In the genomic region with DNA sequence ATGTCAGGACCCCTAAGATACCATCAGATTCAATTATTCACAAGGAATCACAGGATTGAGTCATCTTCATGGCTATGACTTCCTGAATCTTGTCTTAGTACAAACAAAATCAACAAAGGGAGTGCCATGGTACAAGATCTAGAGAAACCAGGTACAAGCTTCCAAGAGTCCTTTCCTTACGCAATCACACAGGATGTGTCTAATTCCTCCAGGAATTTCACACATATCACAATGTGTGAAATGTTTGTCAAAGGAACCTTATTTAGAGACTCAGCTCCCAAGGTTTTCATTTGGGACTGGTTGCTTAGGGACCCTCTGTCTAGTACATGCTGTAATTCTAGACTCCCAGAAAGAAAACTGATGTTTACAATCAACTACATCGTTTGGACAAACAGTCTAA, we compare ENCODE assay signal across 18 cellular contexts.
DNase-seq lines count a peak whose midpoint lies in the region; ATAC-seq and TF ChIP-seq lines count a peak whose summit lies in the region.
"Had no signal": no experiment of that assay in that cellular context is flagged by ENCODE, and none has a peak within 500 bp of the region (broad histone marks: within the 10 kb centered on the region; RNA-seq: fewer than 3 reads in every experiment).

No MANE protein-coding gene starts in this region.

- H3K14ac ChIP-seq in mesenchymal stem cell (ENCODE audit: low read length in 2 of 2), result no peak overlapping the region

- TF ChIP-seq CTCF in PC-3 (conservative IDR thresholded peaks at IDR 0.05; ENCODE audit: low read depth, low read length) (no peak), endothelial cell (IDR thresholded peaks at IDR 0.05; ENCODE audit: unreplicated experiment) (no peak)

- H3K27me3 ChIP-seq in PC-3 (ENCODE audit: low read length) (no peaks in the 10 kb centered on the region), mesenchymal stem cell (ENCODE audit: control insufficient read depth in 1 of 2, insufficient read depth in 1 of 2, low read length in 2 of 2) (no peaks in the 10 kb centered on the region)
- H3K27me3 ChIP-seq: ovary had no signal

- BruUV-seq in PC-3 (replicated peaks; lab: Mats Ljungman, UMichigan), result no TSS peak

- no peak overlapping the region for H2AK5ac ChIP-seq in mesenchymal stem cell (ENCODE audit: low read length, severe bottlenecking)

- H3K9me3 Mint-ChIP-seq in endothelial cell (ENCODE audit: unreplicated experiment), result no peaks in the 10 kb centered on the region
- H3K9me3 Mint-ChIP-seq in activated CD4-positive, alpha-beta T cell treated with anti-CD3 and anti-CD28 coated beads, Interleukin-2, amount 10 ng/mL, durations not matched to agents 24 days and 14 days, result no peaks in the 10 kb centered on the region
- no peaks in the 10 kb centered on the region for H3K9me3 Mint-ChIP-seq in T-cell
- H3K9me3 Mint-ChIP-seq: activated naive CD4-positive, alpha-beta T cell treated with anti-CD3 and anti-CD28 coated beads, Interleukin-2, amount 50 U/mL, for 24 hours; stimulated activated naive CD8-positive, alpha-beta T cell treated with anti-CD3 and anti-CD28 coated beads, Interleukin-15, amount 100 ng/mL, for 72 hours had no signal

- H3K36me3 Mint-ChIP-seq in endothelial cell (ENCODE audit: low read depth, unreplicated experiment) (no peaks in the 10 kb centered on the region), T-cell (peaks cover 40% of the 10 kb centered on the region)
- H3K36me3 Mint-ChIP-seq in activated CD4-positive, alpha-beta T cell treated with anti-CD3 and anti-CD28 coated beads, Interleukin-2, amount 10 ng/mL, durations not matched to agents 24 days and 14 days (ENCODE audit: low read depth), result peaks cover 8% of the 10 kb centered on the region

- no peak overlapping the region for H2BK12ac ChIP-seq in mesenchymal stem cell (ENCODE audit: low read length in 2 of 2)

- H4K91ac ChIP-seq in mesenchymal stem cell (ENCODE audit: low read length), result no peak overlapping the region

- no peak overlapping the region for H4K8ac ChIP-seq in mesenchymal stem cell (ENCODE audit: low read length)

- no peak overlapping the region for H3K18ac ChIP-seq in mesenchymal stem cell (ENCODE audit: low read depth in 1 of 2, low read length in 2 of 2)

- H2AFZ ChIP-seq in PC-3 (ENCODE audit: low read length), result no peak overlapping the region
- no peak overlapping the region for H2AFZ ChIP-seq in mesenchymal stem cell (ENCODE audit: low read depth, low read length)

- H3K4me2 ChIP-seq in PC-3 (ENCODE audit: low read length) (peak overlapping the region; percentile 25), mesenchymal stem cell (ENCODE audit: low read length, poor library complexity, severe bottlenecking) (no peak overlapping the region)

- peaks cover 25% of the 10 kb centered on the region for H3K4me1 ChIP-seq in PC-3 (ENCODE audit: insufficient read depth, low read length)
- H3K4me1 ChIP-seq in mesenchymal stem cell (ENCODE audit: control insufficient read depth, insufficient read depth, low read depth, low read length), result no peaks in the 10 kb centered on the region

- H3K4me3 Mint-ChIP-seq in endothelial cell (ENCODE audit: unreplicated experiment), result no peak overlapping the region
- H3K4me3 Mint-ChIP-seq in activated CD4-positive, alpha-beta T cell treated with anti-CD3 and anti-CD28 coated beads, Interleukin-2, amount 10 ng/mL, durations not matched to agents 24 days and 14 days, result no peak overlapping the region
- H3K4me3 Mint-ChIP-seq in T-cell, result no peak overlapping the region
- H3K4me3 Mint-ChIP-seq: activated naive CD4-positive, alpha-beta T cell treated with anti-CD3 and anti-CD28 coated beads, Interleukin-2, amount 50 U/mL, for 24 hours; B cell; stimulated activated naive CD8-positive, alpha-beta T cell treated with anti-CD3 and anti-CD28 coated beads, Interleukin-15, amount 100 ng/mL, for 72 hours had no signal

- H3K4ac ChIP-seq in mesenchymal stem cell (ENCODE audit: low read depth in 1 of 2, low read length in 2 of 2), result no peak overlapping the region

- H3K27ac Mint-ChIP-seq in endothelial cell (ENCODE audit: unreplicated experiment) (peak overlapping the region; percentile 74), T-cell (no peak overlapping the region)
- H3K27ac Mint-ChIP-seq in activated CD4-positive, alpha-beta T cell treated with anti-CD3 and anti-CD28 coated beads, Interleukin-2, amount 10 ng/mL, durations not matched to agents 24 days and 14 days, result no peak overlapping the region
- H3K27ac Mint-ChIP-seq: activated naive CD4-positive, alpha-beta T cell treated with anti-CD3 and anti-CD28 coated beads, Interleukin-2, amount 50 U/mL, for 24 hours; B cell; stimulated activated naive CD8-positive, alpha-beta T cell treated with anti-CD3 and anti-CD28 coated beads, Interleukin-15, amount 100 ng/mL, for 72 hours had no signal

- no peak overlapping the region for H3K23ac ChIP-seq in mesenchymal stem cell (ENCODE audit: low read length in 2 of 2)

- H4K20me1 ChIP-seq in PC-3 (ENCODE audit: low read length), result no peaks in the 10 kb centered on the region

- CTCF ChIA-PET in PC-3 (lab: Charles Lee), result no interaction called here
- CTCF ChIA-PET in T-cell (lab: Charles Lee), result no interaction called here

- POLR2A ChIA-PET in PC-3 (lab: Charles Lee; ENCODE audit: unreplicated experiment), result no interaction called here
- POLR2A ChIA-PET in T-cell (lab: Charles Lee), result no interaction called here

- intact Hi-C loops in PC-3 (cut with micrococcal nuclease), result no loop called here
- intact Hi-C loops in activated CD4-positive, alpha-beta T cell treated with anti-CD3 and anti-CD28 coated beads, Interleukin-2, amount 10 ng/mL, durations not matched to agents 24 days and 14 days (cut with micrococcal nuclease), result no loop called here

- H3K4me3 ChIP-seq in PC-3 (ENCODE audit: low read length) (no peak overlapping the region), mesenchymal stem cell (ENCODE audit: insufficient read depth in 1 of 2, low read depth in 1 of 2, low read length in 2 of 2) (no peak overlapping the region)
- H3K4me3 ChIP-seq: ovary had no signal

- H2BK120ac ChIP-seq in mesenchymal stem cell (ENCODE audit: low read depth, low read length), result no peak overlapping the region

- H3K36me3 ChIP-seq in PC-3 (ENCODE audit: low read depth, low read length) (no peaks in the 10 kb centered on the region), mesenchymal stem cell (ENCODE audit: control insufficient read depth in 1 of 2, insufficient read depth in 2 of 2, low read depth in 1 of 2, low read length in 2 of 2) (no peaks in the 10 kb centered on the region)
- H3K36me3 ChIP-seq: ovary had no signal

- H3K27me3 Mint-ChIP-seq in endothelial cell (ENCODE audit: unreplicated experiment) (peaks cover 2% of the 10 kb centered on the region), T-cell (no peaks in the 10 kb centered on the region)
- H3K27me3 Mint-ChIP-seq in activated CD4-positive, alpha-beta T cell treated with anti-CD3 and anti-CD28 coated beads, Interleukin-2, amount 10 ng/mL, durations not matched to agents 24 days and 14 days, result no peaks in the 10 kb centered on the region
- H3K27me3 Mint-ChIP-seq: activated naive CD4-positive, alpha-beta T cell treated with anti-CD3 and anti-CD28 coated beads, Interleukin-2, amount 50 U/mL, for 24 hours; B cell; stimulated activated naive CD8-positive, alpha-beta T cell treated with anti-CD3 and anti-CD28 coated beads, Interleukin-15, amount 100 ng/mL, for 72 hours had no signal

- no peaks in the 10 kb centered on the region for H3K79me2 ChIP-seq in PC-3 (ENCODE audit: low read length)

- no peaks in the 10 kb centered on the region for H3F3A ChIP-seq in PC-3 (ENCODE audit: low read length, unreplicated experiment)

- H3K9me3 ChIP-seq in PC-3 (ENCODE audit: low read length), result no peaks in the 10 kb centered on the region
- H3K9me3 ChIP-seq in mesenchymal stem cell (ENCODE audit: control insufficient read depth, low read length), result no peaks in the 10 kb centered on the region
- H3K9me3 ChIP-seq: ovary had no signal

- H2BK15ac ChIP-seq in mesenchymal stem cell (ENCODE audit: low read depth, poor library complexity, severe bottlenecking), result no peak overlapping the region

- H3K27ac ChIP-seq in PC-3 (ENCODE audit: low read length), result peak overlapping the region; percentile 80
- no peak overlapping the region for H3K27ac ChIP-seq in mesenchymal stem cell (ENCODE audit: low read length, poor library complexity, severe bottlenecking)
- H3K27ac ChIP-seq: ovary had no signal

- peak; percentile 11 for DNase-seq in GM04503 (ENCODE audit: low read depth)
- DNase-seq in PC-3, result peak; percentile 83
- DNase-seq in endothelial cell (ENCODE audit: low spot score), result no peak
- DNase-seq in mesenchymal stem cell, result peak; percentile 22
- DNase-seq in Kasumi-1 (lab: John Stamatoyannopoulos, UW), result no peak
- DNase-seq in stimulated activated CD4-positive, alpha-beta T cell treated with anti-CD3 and anti-CD28 coated beads, Interleukin-15, amount 100 ng/mL, for 24 hours, result no peak
- no peak for DNase-seq in activated CD4-positive, alpha-beta T cell treated with anti-CD3 and anti-CD28 coated beads, Interleukin-2, amount 10 ng/mL, durations not matched to agents 24 days and 14 days
- DNase-seq in T-cell, result no peak
- DNase-seq: head of caudate nucleus; kidney; NCI-H1694; NCI-H774; ovary; SHP77; stimulated activated naive CD8-positive, alpha-beta T cell treated with anti-CD3 and anti-CD28 coated beads, Interleukin-15, amount 100 ng/mL, for 72 hours; T-helper 2 cell had no signal

- ATAC-seq in PC-3, result peak; percentile 91
- no peak for ATAC-seq in T-cell (replicated peaks in 1 of 4)
- ATAC-seq: stimulated activated naive CD8-positive, alpha-beta T cell treated with anti-CD3 and anti-CD28 coated beads, Interleukin-15, amount 100 ng/mL, for 72 hours had no signal

- H3K9me2 ChIP-seq in PC-3 (replicated peaks; ENCODE audit: low read length), result no peaks in the 10 kb centered on the region

- H2BK5ac ChIP-seq in mesenchymal stem cell (ENCODE audit: low read depth, low read length, poor library complexity, severe bottlenecking), result no peak overlapping the region

- H3K79me1 ChIP-seq in mesenchymal stem cell (replicated peaks; ENCODE audit: low read length, poor library complexity, severe bottlenecking), result no peaks in the 10 kb centered on the region

- H3K9ac ChIP-seq in PC-3 (ENCODE audit: low read length) (no peak overlapping the region), mesenchymal stem cell (ENCODE audit: low read length) (no peak overlapping the region)

- 37% methylated on average over 1 of the region's 2 CpGs for whole genome bisulfite sequencing in mesenchymal stem cell

- H3K4me1 Mint-ChIP-seq in endothelial cell (ENCODE audit: unreplicated experiment), result peaks cover 10% of the 10 kb centered on the region
- H3K4me1 Mint-ChIP-seq in activated CD4-positive, alpha-beta T cell treated with anti-CD3 and anti-CD28 coated beads, Interleukin-2, amount 10 ng/mL, durations not matched to agents 24 days and 14 days, result no peaks in the 10 kb centered on the region
- no peaks in the 10 kb centered on the region for H3K4me1 Mint-ChIP-seq in T-cell
- H3K4me1 Mint-ChIP-seq: activated naive CD4-positive, alpha-beta T cell treated with anti-CD3 and anti-CD28 coated beads, Interleukin-2, amount 50 U/mL, for 24 hours; B cell; stimulated activated naive CD8-positive, alpha-beta T cell treated with anti-CD3 and anti-CD28 coated beads, Interleukin-15, amount 100 ng/mL, for 72 hours had no signal

Comparison
In these comparisons a context has a peak if more than half of its experiments do, and no peak if none do; other contexts are left out.
1. DNase-seq: peak in GM04503 (single experiment), PC-3 (single experiment) and mesenchymal stem cell (single experiment); none in endothelial cell (single experiment), Kasumi-1 (0 of 2), stimulated activated CD4-positive, alpha-beta T cell treated with anti-CD3 and anti-CD28 coated beads, Interleukin-15, amount 100 ng/mL, for 24 hours (single experiment), activated CD4-positive, alpha-beta T cell treated with anti-CD3 and anti-CD28 coated beads, Interleukin-2, amount 10 ng/mL, durations not matched to agents 24 days and 14 days (single experiment) and T-cell (0 of 34).